1 cellular context compared by ENCODE assay signal in the genomic region with DNA sequence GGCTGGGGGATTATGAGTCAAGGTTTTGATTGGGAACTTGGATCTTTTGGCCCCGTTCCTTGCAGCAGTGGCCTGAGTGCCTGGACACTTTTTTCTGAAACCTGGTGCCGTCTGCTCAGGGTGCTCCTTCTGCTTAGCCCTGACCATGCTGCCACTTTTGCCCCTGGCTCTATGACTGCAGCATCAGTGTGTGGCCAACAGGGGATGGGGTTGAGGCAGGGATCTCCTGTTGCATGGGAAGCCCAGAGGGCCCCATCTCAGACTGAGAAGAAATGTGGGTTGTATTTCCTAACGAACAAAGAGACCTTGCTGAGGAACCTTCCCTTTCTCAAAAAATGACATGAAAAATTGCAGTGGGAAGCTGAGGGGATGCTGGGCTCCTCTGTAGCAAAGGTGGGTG.
TF ChIP-seq lines count a peak whose summit lies in the region.

No MANE protein-coding gene starts in this region.

TF ChIP-seq in K562, 482 proteins besides CTCF, POLR2A, EP300 and RAD21:
- TF ChIP-seq ZKSCAN3 (CRISPR knock-in tag; IDR thresholded peaks at IDR 0.05) (no peak), ZSCAN29 (IDR thresholded peaks at IDR 0.05) (no peak), ZNF263 (CRISPR knock-in tag; IDR thresholded peaks at IDR 0.05; ENCODE audit: borderline replicate concordance) (no peak), AFF4 (CRISPR knock-in tag; IDR thresholded peaks at IDR 0.05) (no peak), ZNF280A (IDR thresholded peaks at IDR 0.05; ENCODE audit: low read depth, partially characterized antibody) (no peak), HOXB6 (CRISPR knock-in tag; IDR thresholded peaks at IDR 0.05; ENCODE audit: borderline replicate concordance) (no peak), COPS2 (conservative IDR thresholded peaks at IDR 0.05) (no peak)
